8 cellular contexts compared by ENCODE assay signal in the genomic region with DNA sequence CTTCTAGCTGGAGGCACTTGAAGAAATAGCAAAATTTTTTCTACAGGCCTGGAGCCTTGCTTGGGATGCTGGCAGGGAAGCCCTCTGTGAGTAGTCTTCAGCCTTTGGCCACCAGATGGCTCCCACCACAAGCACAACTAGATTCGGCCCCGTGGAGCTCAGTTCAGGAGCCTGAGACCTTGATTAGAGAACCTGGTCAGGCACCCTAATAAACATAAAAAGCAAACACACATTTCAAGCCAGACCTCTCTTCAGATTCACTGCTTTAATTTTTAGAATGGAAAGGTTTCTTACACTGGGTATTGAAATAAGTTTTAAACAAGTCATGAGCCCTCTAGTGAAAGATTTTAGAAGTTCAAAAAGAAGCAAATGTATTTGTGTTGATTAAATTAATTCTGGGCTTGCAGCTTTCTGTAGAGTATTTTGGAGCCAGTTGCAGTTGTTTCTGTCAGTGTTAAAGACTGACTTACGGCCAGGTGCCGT. TPM values are rescaled to one million over a fixed set of nuclear protein-coding genes. Genes with fewer than 3 reads are reported as not detected.
DNase-seq lines count a peak whose midpoint lies in the region; ATAC-seq and TF ChIP-seq lines count a peak whose summit lies in the region.

No MANE protein-coding gene starts in this region.

- peak; percentile 92 for ATAC-seq in activated naive CD8-positive, alpha-beta T cell treated with anti-CD3 and anti-CD28 coated beads, Interleukin-2, amount 10 ng/mL, durations not matched to agents 7 days and 5 days (ENCODE audit: low read depth)
- ATAC-seq in heart right ventricle = peak; percentile 88 to 95 (median 92)
- peak; percentile 99 for ATAC-seq in upper lobe of right lung

- H3K4me1 Mint-ChIP-seq in H9 = peaks cover 3 to 4% of the 10 kb centered on the region in 2 experiments; a peak in 1 of 4 replicates
- H3K4me1 Mint-ChIP-seq in activated naive CD8-positive, alpha-beta T cell treated with anti-CD3 and anti-CD28 coated beads, Interleukin-2, amount 10 ng/mL, durations not matched to agents 7 days and 5 days = peaks cover 26% of the 10 kb centered on the region

- no peaks in the 10 kb centered on the region for H3K79me1 ChIP-seq in H9 (ENCODE audit: insufficient read depth, low read depth, low read length, poor library complexity, severe bottlenecking)

- H3K79me2 ChIP-seq in H9 (ENCODE audit: insufficient read depth, low read length) (no peaks in the 10 kb centered on the region), SU-DHL-6 (ENCODE audit: insufficient read depth, low read length) (no peaks in the 10 kb centered on the region)

- H3K4me3 ChIP-seq in GM06990 (replicated peaks; ENCODE audit: low read depth, low read length) (no peak overlapping the region; the same call in 1 of the 2 replicates), SU-DHL-6 (ENCODE audit: insufficient read depth, low read length, poor library complexity, severe bottlenecking) (no peak overlapping the region), heart right ventricle (no peak overlapping the region), prostate gland (no peak overlapping the region), upper lobe of right lung (no peak overlapping the region)

- no peak overlapping the region for H3K4me2 ChIP-seq in H9 (ENCODE audit: insufficient read depth, insufficient read length, low read length)
- peak overlapping the region; percentile 37 for H3K4me2 ChIP-seq in SU-DHL-6 (ENCODE audit: low read depth, low read length, poor library complexity, severe bottlenecking)

- intact Hi-C loops in heart right ventricle (cut with DNase I) = loop anchor here in 9 of 10 donors (1.0 to 10.0 kb wide), 11 partner anchors 62 to 556 kb away; partner anchors contain the start of gene RFESD (in 3 of the 9)
- intact Hi-C loops in prostate gland (cut with DNase I) = loop anchor here (5.0 to 10.0 kb wide), 4 partner anchors 49 to 554 kb away; partner anchors contain the start of genes ELL2 and RHOBTB3
- intact Hi-C loops in upper lobe of right lung (cut with DNase I) = loop anchor here (5.0 kb wide), 1 partner anchor 66 kb away; no protein-coding TSS in a partner anchor

- H3K9ac ChIP-seq in H9 (ENCODE audit: extremely low read depth, insufficient read length, low read length) (no peak overlapping the region), SU-DHL-6 (ENCODE audit: low read length) (no peak overlapping the region)

- H2BK15ac ChIP-seq in H9 (ENCODE audit: low read depth, low read length) = no peak overlapping the region

- H3K4me1 ChIP-seq in H9 (ENCODE audit: insufficient read depth, low read length) (no peaks in the 10 kb centered on the region), heart right ventricle (peaks cover 0 to 52% (median 30%) of the 10 kb centered on the region in 9 donors), prostate gland (replicated peaks) (no peaks in the 10 kb centered on the region), upper lobe of right lung (peaks cover 20% of the 10 kb centered on the region)

- H4K20me1 ChIP-seq in H9 (ENCODE audit: control insufficient read depth, insufficient read depth, insufficient read length) = no peaks in the 10 kb centered on the region
- no peaks in the 10 kb centered on the region for H4K20me1 ChIP-seq in SU-DHL-6 (ENCODE audit: low read depth, low read length)

- no peak overlapping the region for H3K23ac ChIP-seq in H9 (ENCODE audit: insufficient read length, low read depth, low read length)

- no peaks in the 10 kb centered on the region for H3K23me2 ChIP-seq in H9 (ENCODE audit: insufficient read length, low read depth, low read length, poor library complexity, severe bottlenecking)

- H2AFZ ChIP-seq in H9 (ENCODE audit: low read length) (no peak overlapping the region), SU-DHL-6 (ENCODE audit: low read depth, low read length, severe bottlenecking) (peak overlapping the region; percentile 70)

- H3K4me3 Mint-ChIP-seq in H9 = no peak overlapping the region
- peak overlapping the region; percentile 48 for H3K4me3 Mint-ChIP-seq in activated naive CD8-positive, alpha-beta T cell treated with anti-CD3 and anti-CD28 coated beads, Interleukin-2, amount 10 ng/mL, durations not matched to agents 7 days and 5 days

- H3K36me3 ChIP-seq in GM06990 (ENCODE audit: control insufficient read depth, insufficient read depth, low read length) (no peaks in the 10 kb centered on the region; the same call in 1 of the 2 replicates), SU-DHL-6 (ENCODE audit: low read length) (no peaks in the 10 kb centered on the region), heart right ventricle (peaks cover 0 to 40% (median 0%) of the 10 kb centered on the region in 9 donors), prostate gland (no peaks in the 10 kb centered on the region), upper lobe of right lung (no peaks in the 10 kb centered on the region)

- no peak overlapping the region for H3T11ph ChIP-seq in H9 (ENCODE audit: low read length)

- H2AK5ac ChIP-seq in H9 (ENCODE audit: insufficient read length, low read length) = no peak overlapping the region

- no peaks in the 10 kb centered on the region for H3K9me3 Mint-ChIP-seq in H9
- H3K9me3 Mint-ChIP-seq in activated naive CD8-positive, alpha-beta T cell treated with anti-CD3 and anti-CD28 coated beads, Interleukin-2, amount 10 ng/mL, durations not matched to agents 7 days and 5 days = no peaks in the 10 kb centered on the region

- no peak overlapping the region for H3K4ac ChIP-seq in H9 (ENCODE audit: low read depth, low read length)

- no peaks in the 10 kb centered on the region for H3K27me3 ChIP-seq in GM06990 (replicated peaks; ENCODE audit: control insufficient read depth, insufficient read depth, low read length)
- H3K27me3 ChIP-seq in H9 (ENCODE audit: insufficient read depth, low read length) = no peaks in the 10 kb centered on the region
- H3K27me3 ChIP-seq in SU-DHL-6 (ENCODE audit: low read length) = no peaks in the 10 kb centered on the region
- H3K27me3 ChIP-seq in heart right ventricle = no peaks in the 10 kb centered on the region
- no peaks in the 10 kb centered on the region for H3K27me3 ChIP-seq in prostate gland (replicated peaks; ENCODE audit: insufficient read depth)
- no peaks in the 10 kb centered on the region for H3K27me3 ChIP-seq in upper lobe of right lung

- TF ChIP-seq CTCF in GM06990 (IDR thresholded peaks at IDR 0.05; ENCODE audit: insufficient read depth, low read length, poor library complexity, severe bottlenecking) (peak; percentile 83), H9 (conservative IDR thresholded peaks at IDR 0.05) (peak; percentile 89), SU-DHL-6 (IDR thresholded peaks at IDR 0.05; ENCODE audit: insufficient read depth, low read length, poor library complexity, severe bottlenecking) (peak; percentile 88), heart right ventricle (IDR thresholded peaks at IDR 0.05) (peak in 8 of 9 donors; percentile 70 to 96 (median 91)), prostate gland (IDR thresholded peaks at IDR 0.05) (peak; percentile 79 to 95 (median 86)), upper lobe of right lung (IDR thresholded peaks at IDR 0.05) (peak; percentile 92)

- H3K14ac ChIP-seq in H9 (ENCODE audit: insufficient read depth, low read length) = no peak overlapping the region

- no peak overlapping the region for H3K56ac ChIP-seq in H9 (ENCODE audit: insufficient read length, low read depth, low read length)

- POLR2A ChIA-PET in activated naive CD8-positive, alpha-beta T cell treated with anti-CD3 and anti-CD28 coated beads, Interleukin-2, amount 10 ng/mL, durations not matched to agents 7 days and 5 days (lab: Charles Lee) = interaction anchor here (1.2 to 2.1 kb wide), 4 partner anchors 28 to 62 kb away, joined by 5 to 14 read pairs (median 8); partner anchors contain the start of gene GLRX

- H3K9me2 ChIP-seq in SU-DHL-6 (replicated peaks; ENCODE audit: insufficient read depth, low read length) = no peaks in the 10 kb centered on the region

- H3K27ac ChIP-seq in H9 (ENCODE audit: insufficient read length, low read depth, low read length) = no peak overlapping the region
- H3K27ac ChIP-seq in SU-DHL-6 (ENCODE audit: low read depth, low read length) = no peak overlapping the region
- peak overlapping the region in 8 of 10 donors; percentile 5 to 77 (median 46) for H3K27ac ChIP-seq in heart right ventricle
- peak overlapping the region; percentile 66 to 75 for H3K27ac ChIP-seq in prostate gland
- no peak overlapping the region for H3K27ac ChIP-seq in upper lobe of right lung

- H3K9me3 ChIP-seq in H9 (ENCODE audit: control insufficient read depth, low read depth, low read length) (no peaks in the 10 kb centered on the region), SU-DHL-6 (ENCODE audit: insufficient read depth, low read length) (no peaks in the 10 kb centered on the region), heart right ventricle (no peaks in the 10 kb centered on the region), prostate gland (no peaks in the 10 kb centered on the region), upper lobe of right lung (no peaks in the 10 kb centered on the region)

- H2BK12ac ChIP-seq in H9 (ENCODE audit: insufficient read length, low read depth, low read length) = no peak overlapping the region

- no peak overlapping the region for H2BK120ac ChIP-seq in H9 (ENCODE audit: low read depth, low read length, poor library complexity, severe bottlenecking)

- no peaks in the 10 kb centered on the region for H3F3A ChIP-seq in SU-DHL-6 (ENCODE audit: insufficient read depth)

- no CpG with 5 or more reads among the region's 4 CpGs for WGBS in H9 (ENCODE audit: extremely low coverage, insufficient read length, low lambda C conversion rate)
- 29 to 43% methylated on average over 4 of the region's 4 CpGs for WGBS in heart right ventricle, 2 donors
- WGBS in prostate gland = 10% methylated on average over 4 of the region's 4 CpGs

- H4K91ac ChIP-seq in H9 (ENCODE audit: insufficient read length, low read depth, low read length) = no peak overlapping the region

- no peak overlapping the region for H4K8ac ChIP-seq in H9 (replicated peaks; ENCODE audit: insufficient read length, low read depth, low read length)

- H3K27ac Mint-ChIP-seq in H9 = no peak overlapping the region; a peak in 1 of 7 replicates
- H3K27ac Mint-ChIP-seq in activated naive CD8-positive, alpha-beta T cell treated with anti-CD3 and anti-CD28 coated beads, Interleukin-2, amount 10 ng/mL, durations not matched to agents 7 days and 5 days = peak overlapping the region; percentile 45

- peaks cover 0 to 2% (median 0%) of the 10 kb centered on the region in 3 experiments; a peak in 1 of 7 replicates for H3K36me3 Mint-ChIP-seq in H9 (ENCODE audit: insufficient read depth in 1 of 3, low read depth in 3 of 3)
- no peaks in the 10 kb centered on the region for H3K36me3 Mint-ChIP-seq in activated naive CD8-positive, alpha-beta T cell treated with anti-CD3 and anti-CD28 coated beads, Interleukin-2, amount 10 ng/mL, durations not matched to agents 7 days and 5 days

- no peak overlapping the region for H2BK20ac ChIP-seq in H9 (ENCODE audit: low read depth, low read length, poor library complexity, severe bottlenecking)

- no peaks in the 10 kb centered on the region for H3K27me3 Mint-ChIP-seq in H9 (ENCODE audit: low read depth)
- H3K27me3 Mint-ChIP-seq in activated naive CD8-positive, alpha-beta T cell treated with anti-CD3 and anti-CD28 coated beads, Interleukin-2, amount 10 ng/mL, durations not matched to agents 7 days and 5 days = no peaks in the 10 kb centered on the region

- H4K5ac ChIP-seq in H9 (ENCODE audit: insufficient read length, low read depth, low read length) = no peak overlapping the region

- no peak overlapping the region for H2BK5ac ChIP-seq in H9 (ENCODE audit: insufficient read length, low read length)

- TF ChIP-seq POLR2A in prostate gland (IDR thresholded peaks at IDR 0.05) = no peak

- H3K18ac ChIP-seq in H9 (ENCODE audit: insufficient read length, low read depth, low read length) = no peak overlapping the region

- DNase-seq in GM06990 (ENCODE audit: extremely low read depth, insufficient read length) (peak; percentile 40), H9 (peak; percentile 82), M059J (ENCODE audit: low read depth) (peak; percentile 68), heart right ventricle (peak; percentile 68 to 84), prostate gland (ENCODE audit: low spot score) (peak; percentile 85), upper lobe of right lung (peak; percentile 81)
- DNase-seq in activated naive CD8-positive, alpha-beta T cell treated with anti-CD3 and anti-CD28 coated beads, Interleukin-2, amount 10 ng/mL, durations not matched to agents 7 days and 5 days = peak; percentile 64

RNA-seq across cellular contexts. Expression of gene GLRX, which starts 41.4 kb away (rescaled TPM):
- total RNA-seq in H9 (2021) (13.7 and 13.8 TPM in 2 replicates), heart right ventricle (100 to 1,000 TPM in 7 of 10 donors, 10 to 100 TPM in 3; 68.7 to 156 (median 111) TPM), prostate gland (10 to 100 TPM; 16.6 to 34.8 TPM), upper lobe of right lung (88.4 TPM)
- total RNA-seq in M059J (2014; rRNA removed; shearing (Covaris generic)) = 34.6 and 38.7 TPM in 2 replicates
- 10 to 100 TPM; 70.6 to 72.9 TPM for total RNA-seq in activated naive CD8-positive, alpha-beta T cell treated with anti-CD3 and anti-CD28 coated beads, Interleukin-2, amount 10 ng/mL, durations not matched to agents 7 days and 5 days
- 100 to 1,000 TPM in 1 of 2 donors, 10 to 100 TPM in 1; 51.6 to 116 TPM for polyA plus RNA-seq in heart right ventricle

RNA-seq across cellular contexts. Expression of gene RHOBTB3, which starts 50.0 kb away (rescaled TPM):
- 6.6 and 6.8 TPM in 2 replicates for total RNA-seq in H9 (2021)
- 192 and 286 TPM in 2 replicates for total RNA-seq in M059J (2014; rRNA removed; shearing (Covaris generic))
- total RNA-seq in activated naive CD8-positive, alpha-beta T cell treated with anti-CD3 and anti-CD28 coated beads, Interleukin-2, amount 10 ng/mL, durations not matched to agents 7 days and 5 days = under 1 TPM; 0.06 to 0.61 TPM
- total RNA-seq in heart right ventricle = 100 to 1,000 TPM in 2 of 10 donors, 10 to 100 TPM in 8; 73.1 to 124 (median 94.4) TPM
- 10 to 100 TPM; 15.0 to 30.4 TPM for polyA plus RNA-seq in heart right ventricle
- 100 to 1,000 TPM in 1 of 2 donors, 10 to 100 TPM in 1; 87.3 to 134 TPM for total RNA-seq in prostate gland
- total RNA-seq in upper lobe of right lung = 54.2 TPM

Comparison
In these comparisons a context has a peak if more than half of its experiments do, and no peak if none do; other contexts are left out.
1. H3K27ac ChIP-seq: peak in heart right ventricle (8 of 10) and prostate gland (2 of 2); none in H9 (single experiment), SU-DHL-6 (single experiment) and upper lobe of right lung (single experiment).
2. Peak in every context shown above with its lines, with median percentiles within 50 percentile points of each other: DNase-seq, CTCF ChIP-seq and ATAC-seq.